Comparison of ENCODE assay signal across 5 cellular contexts in the genomic region with DNA sequence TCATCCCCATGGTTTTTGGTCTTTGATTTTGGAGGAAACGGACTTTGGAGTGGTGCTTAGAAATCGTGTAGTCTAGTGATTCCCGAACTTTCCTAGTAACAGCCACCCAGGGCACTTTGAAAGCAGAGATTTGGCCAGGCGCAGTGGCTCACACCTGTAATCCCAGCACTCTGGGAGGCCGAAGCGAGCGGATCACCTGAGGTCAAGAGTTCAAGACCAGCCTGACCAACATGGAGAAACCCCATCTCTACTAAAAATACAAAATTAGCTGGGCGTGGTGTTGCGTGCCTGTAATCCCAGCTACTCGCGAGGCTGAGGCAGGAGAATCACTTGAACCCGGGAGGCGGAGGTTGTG. TPM values are rescaled to one million over a fixed set of nuclear protein-coding genes. Genes with fewer than 3 reads are reported as not detected.
DNase-seq lines count a peak whose midpoint lies in the region; TF ChIP-seq lines count a peak whose summit lies in the region.
"Not testable (repeated sequence)": the region's sequence is repeated elsewhere in the genome, so short reads cannot be mapped to it uniquely, and the experiment has no call there.

No MANE protein-coding gene starts in this region.

- not testable (repeated sequence) for TF ChIP-seq CTCF in kidney epithelial cell (IDR thresholded peaks at IDR 0.05; ENCODE audit: insufficient read depth, low read length, poor library complexity, severe bottlenecking); prostate gland (IDR thresholded peaks at IDR 0.05)

- CTCF ChIA-PET in activated CD4-positive, alpha-beta memory T cell treated with anti-CD3 and anti-CD28 coated beads, Interleukin-2, amount 10 ng/mL, durations not matched to agents 7 days and 5 days (lab: Charles Lee), result interaction anchor here (0.6 to 1.6 kb wide), 2 partner anchors 39 to 271 kb away, joined by 3 to 4 read pairs; no protein-coding TSS in a partner anchor

- intact Hi-C loops in dendritic cell treated with granulocyte-macrophage colony-stimulating factor and Interleukin-4, amounts not matched to agents 40 ng/mL and 50 ng/mL, for 4 days (cut with micrococcal nuclease), result loop anchor here (1.0 to 10.0 kb wide), 3 partner anchors 27 to 145 kb away; a partner anchor contains a TSS
- intact Hi-C loops in prostate gland (cut with DNase I), result not testable (repeated sequence)

- not testable (repeated sequence) for H3K27me3 ChIP-seq in HUES6 (ENCODE audit: control insufficient read depth, insufficient read depth, low read length); kidney epithelial cell (ENCODE audit: control insufficient read depth, insufficient read depth, low read length); prostate gland (replicated peaks; ENCODE audit: insufficient read depth)

- H3K27ac Mint-ChIP-seq in activated CD4-positive, alpha-beta memory T cell treated with anti-CD3 and anti-CD28 coated beads, Interleukin-2, amount 10 ng/mL, durations not matched to agents 7 days and 5 days, result peak overlapping the region; percentile 99
- H3K27ac Mint-ChIP-seq in dendritic cell treated with granulocyte-macrophage colony-stimulating factor and Interleukin-4, amounts not matched to agents 40 ng/mL and 50 ng/mL, for 4 days, result peak overlapping the region; percentile 100

- not testable (repeated sequence) for H3K27me3 Mint-ChIP-seq in activated CD4-positive, alpha-beta memory T cell treated with anti-CD3 and anti-CD28 coated beads, Interleukin-2, amount 10 ng/mL, durations not matched to agents 7 days and 5 days; dendritic cell treated with granulocyte-macrophage colony-stimulating factor and Interleukin-4, amounts not matched to agents 40 ng/mL and 50 ng/mL, for 4 days

- not testable (repeated sequence) for H3K4me1 ChIP-seq in HUES6 (ENCODE audit: control insufficient read depth, insufficient read depth, low read length); prostate gland (replicated peaks)

- H3K36me3 ChIP-seq in HUES6 (ENCODE audit: control insufficient read depth, insufficient read depth, low read length), result peaks cover 30% of the 10 kb centered on the region
- not testable (repeated sequence) for H3K36me3 ChIP-seq in kidney epithelial cell (ENCODE audit: control insufficient read depth, insufficient read depth, low read length); prostate gland

- peaks cover 31% of the 10 kb centered on the region for H3K4me1 Mint-ChIP-seq in activated CD4-positive, alpha-beta memory T cell treated with anti-CD3 and anti-CD28 coated beads, Interleukin-2, amount 10 ng/mL, durations not matched to agents 7 days and 5 days
- H3K4me1 Mint-ChIP-seq in dendritic cell treated with granulocyte-macrophage colony-stimulating factor and Interleukin-4, amounts not matched to agents 40 ng/mL and 50 ng/mL, for 4 days (ENCODE audit: low read depth), result peaks cover 69% of the 10 kb centered on the region

- H3K9me3 Mint-ChIP-seq in activated CD4-positive, alpha-beta memory T cell treated with anti-CD3 and anti-CD28 coated beads, Interleukin-2, amount 10 ng/mL, durations not matched to agents 7 days and 5 days; dendritic cell treated with granulocyte-macrophage colony-stimulating factor and Interleukin-4, amounts not matched to agents 40 ng/mL and 50 ng/mL, for 4 days: not testable (repeated sequence)

- POLR2A ChIA-PET in activated CD4-positive, alpha-beta memory T cell treated with anti-CD3 and anti-CD28 coated beads, Interleukin-2, amount 10 ng/mL, durations not matched to agents 7 days and 5 days (lab: Charles Lee), result interaction anchor here (1.1 to 6.9 kb wide), 7 partner anchors 11 to 153 kb away, joined by 5 to 62 read pairs (median 15); a partner anchor contains a TSS

- H3K36me3 Mint-ChIP-seq in activated CD4-positive, alpha-beta memory T cell treated with anti-CD3 and anti-CD28 coated beads, Interleukin-2, amount 10 ng/mL, durations not matched to agents 7 days and 5 days (ENCODE audit: low read depth), result peaks cover 52% of the 10 kb centered on the region
- H3K36me3 Mint-ChIP-seq in dendritic cell treated with granulocyte-macrophage colony-stimulating factor and Interleukin-4, amounts not matched to agents 40 ng/mL and 50 ng/mL, for 4 days (ENCODE audit: low read depth), result peaks cover 90% of the 10 kb centered on the region

- WGBS in prostate gland, result 86% methylated on average over 13 of the region's 13 CpGs

- H3K4me3 ChIP-seq in HUES6 (ENCODE audit: low read depth, low read length), result peak overlapping the region; percentile 87
- H3K4me3 ChIP-seq in kidney epithelial cell (ENCODE audit: low read depth, low read length), result peak overlapping the region; percentile 99
- peak overlapping the region; percentile 60 to 72 for H3K4me3 ChIP-seq in prostate gland

- not testable (repeated sequence) for DNase-seq in activated CD4-positive, alpha-beta memory T cell treated with anti-CD3 and anti-CD28 coated beads, Interleukin-2, amount 10 ng/mL, durations not matched to agents 7 days and 5 days; kidney epithelial cell (ENCODE audit: low read depth); prostate gland (ENCODE audit: low spot score)

- H3K9ac ChIP-seq in HUES6 (ENCODE audit: low read length), result peak overlapping the region; percentile 97

- not testable (repeated sequence) for TF ChIP-seq POLR2A in prostate gland (IDR thresholded peaks at IDR 0.05)

- not testable (repeated sequence) for H3K9me3 ChIP-seq in HUES6 (ENCODE audit: control insufficient read depth, insufficient read depth, low read depth, low read length); prostate gland

- not testable (repeated sequence) for H3K27ac ChIP-seq in HUES6 (ENCODE audit: low read depth, low read length)
- peak overlapping the region; percentile 94 to 95 for H3K27ac ChIP-seq in prostate gland

- H3K4me3 Mint-ChIP-seq in activated CD4-positive, alpha-beta memory T cell treated with anti-CD3 and anti-CD28 coated beads, Interleukin-2, amount 10 ng/mL, durations not matched to agents 7 days and 5 days, result peak overlapping the region; percentile 95
- peak overlapping the region; percentile 100 for H3K4me3 Mint-ChIP-seq in dendritic cell treated with granulocyte-macrophage colony-stimulating factor and Interleukin-4, amounts not matched to agents 40 ng/mL and 50 ng/mL, for 4 days

RNA-seq across cellular contexts. Expression of a gene that starts 1.2 kb away (rescaled TPM):
- 100 to 1,000 TPM; 142 to 147 TPM for total RNA-seq in activated CD4-positive, alpha-beta memory T cell treated with anti-CD3 and anti-CD28 coated beads, Interleukin-2, amount 10 ng/mL, durations not matched to agents 7 days and 5 days
- total RNA-seq in kidney epithelial cell (139 and 161 TPM in 2 replicates), prostate gland (100 to 1,000 TPM; 172 to 203 TPM)

RNA-seq across cellular contexts. Expression of a gene that starts 1.3 kb away (rescaled TPM):
- total RNA-seq in activated CD4-positive, alpha-beta memory T cell treated with anti-CD3 and anti-CD28 coated beads, Interleukin-2, amount 10 ng/mL, durations not matched to agents 7 days and 5 days, result 10 to 100 TPM; 24.2 to 24.7 TPM
- 17.8 and 21.1 TPM in 2 replicates for total RNA-seq in kidney epithelial cell
- total RNA-seq in prostate gland, result 10 to 100 TPM; 10.8 to 11.6 TPM

RNA-seq across cellular contexts. Expression of a gene that starts 24.5 kb away (rescaled TPM):
- total RNA-seq in activated CD4-positive, alpha-beta memory T cell treated with anti-CD3 and anti-CD28 coated beads, Interleukin-2, amount 10 ng/mL, durations not matched to agents 7 days and 5 days, result 1 to 10 TPM; 6.5 TPM
- total RNA-seq in kidney epithelial cell, result 8.8 and 18.5 TPM in 2 replicates
- total RNA-seq in prostate gland, result 1 to 10 TPM; 2.4 to 8.2 TPM

RNA-seq across cellular contexts. Expression of a gene that starts 26.6 kb away (rescaled TPM):
- total RNA-seq in activated CD4-positive, alpha-beta memory T cell treated with anti-CD3 and anti-CD28 coated beads, Interleukin-2, amount 10 ng/mL, durations not matched to agents 7 days and 5 days, result 10 to 100 TPM; 56.2 to 57.2 TPM
- total RNA-seq in kidney epithelial cell (163 and 172 TPM in 2 replicates), prostate gland (100 to 1,000 TPM; 105 to 125 TPM)

RNA-seq across cellular contexts. Expression of a gene that starts 28.2 kb away (rescaled TPM):
- 10 to 100 TPM; 50.5 to 54.5 TPM for total RNA-seq in activated CD4-positive, alpha-beta memory T cell treated with anti-CD3 and anti-CD28 coated beads, Interleukin-2, amount 10 ng/mL, durations not matched to agents 7 days and 5 days
- total RNA-seq in kidney epithelial cell (92.4 and 112 TPM in 2 replicates), prostate gland (100 to 1,000 TPM; 107 to 119 TPM)
